Comparison of ENCODE assay signal across 23 cellular contexts in genomic region chr19:29287061-29287460, GRCh38.
DNase-seq lines count a peak whose midpoint lies in the region; ATAC-seq and TF ChIP-seq lines count a peak whose summit lies in the region.
"Had no signal": no experiment of that assay in that cellular context is flagged by ENCODE, and none has a peak within 500 bp of the region (broad histone marks: within the 10 kb centered on the region; RNA-seq: fewer than 3 reads in every experiment).

No MANE protein-coding gene starts in this region.

- H2AFZ ChIP-seq in SK-N-SH (ENCODE audit: low read depth), result no peak overlapping the region

- H3K27me3 ChIP-seq in SK-N-SH (ENCODE audit: insufficient read depth), result no peaks in the 10 kb centered on the region; the same call in 1 of the 2 replicates
- H3K27me3 ChIP-seq: brain microvascular endothelial cell had no signal

- TF ChIP-seq RAD21 in SK-N-SH (IDR thresholded peaks at IDR 0.05; ENCODE audit: low read length), result no peak

- H3K9me2 ChIP-seq in SK-N-SH, result no peaks in the 10 kb centered on the region

- H3K9me3 Mint-ChIP-seq in progenitor cell of endocrine pancreas (ENCODE audit: low read depth), result no peaks in the 10 kb centered on the region
- H3K9me3 Mint-ChIP-seq: activated B cell treated with CpG ODN at 0.5 μM for 24 hours had no signal

- no peaks in the 10 kb centered on the region for H3F3A ChIP-seq in SK-N-SH (replicated peaks; ENCODE audit: insufficient read depth)

- no peaks in the 10 kb centered on the region for H3K36me3 Mint-ChIP-seq in progenitor cell of endocrine pancreas (ENCODE audit: insufficient read depth)

- no peaks in the 10 kb centered on the region for H3K36me3 ChIP-seq in SK-N-SH (replicated peaks in 1 of 2; ENCODE audit: control insufficient read depth in 1 of 2, insufficient read depth in 2 of 2, low read length in 1 of 2)
- H3K36me3 ChIP-seq: brain microvascular endothelial cell, gastroesophageal sphincter, tibial artery had no signal

- no peak overlapping the region for H3K9ac ChIP-seq in SK-N-SH

- TF ChIP-seq CTCF in SK-N-SH (IDR thresholded peaks at IDR 0.05), result no peak
- no peak for TF ChIP-seq CTCF in progenitor cell of endocrine pancreas (IDR thresholded peaks at IDR 0.05; ENCODE audit: unreplicated experiment)

- POLR2A ChIA-PET in SK-N-SH (lab: Yijun Ruan, JAX), result no interaction called here

- no peaks in the 10 kb centered on the region for H4K20me1 ChIP-seq in SK-N-SH (ENCODE audit: insufficient read depth)

- ATAC-seq in SK-N-SH treated with all-trans-retinoic acid at 6 μM for 48 hours, result no peak
- no peak for ATAC-seq in HG03378 (IDR thresholded peaks at IDR 0.05; ENCODE audit: unreplicated experiment)
- ATAC-seq: gastroesophageal sphincter; stimulated activated naive CD8-positive, alpha-beta T cell treated with anti-CD3 and anti-CD28 coated beads, Interleukin-15, Interleukin-2, amounts not matched to agents 100 U/mL and 50 U/mL, for 24 hours had no signal

- 13% methylated on average over 4 of the region's 4 CpGs for WGBS in SK-N-SH (ENCODE audit: low lambda C conversion rate)

- peak; percentile 47 for DNase-seq in SK-N-SH
- peak; percentile 79 for DNase-seq in NCI-H187 treated with DMSO at 0.1 percent for 48 hours (lab: John Stamatoyannopoulos, UW)
- DNase-seq in RPMI7951 (ENCODE audit: low read depth), result peak; percentile 8
- peak; percentile 71 for DNase-seq in ureter (ENCODE audit: low spot score)
- DNase-seq in progenitor cell of endocrine pancreas (ENCODE audit: low spot score, unreplicated experiment), result no peak
- DNase-seq in amniotic stem cell (lab: John Stamatoyannopoulos, UW), result no peak
- DNase-seq: activated B cell treated with CpG ODN at 0.5 μM for 24 hours; activated CD4-positive, alpha-beta T cell treated with anti-CD3 and anti-CD28 coated beads, Interleukin-2, amount 50 U/mL, for 48 hours; activated gamma-delta T cell; brain microvascular endothelial cell; NCI-H524 treated with DMSO at 0.1 percent for 48 hours; retina; stimulated activated CD4-positive, alpha-beta T cell treated with anti-CD3 and anti-CD28 coated beads, Interleukin-12 subunit alpha, Interleukin-12 subunit beta, amount 100 ng/mL, for 4 hours; stimulated activated CD4-positive, alpha-beta T cell treated with anti-CD3 and anti-CD28 coated beads, Interleukin-4, amount 100 ng/mL, for 4 hours; stimulated activated naive CD8-positive, alpha-beta T cell treated with anti-CD3 and anti-CD28 coated beads, Interleukin-15, Interleukin-2, amounts not matched to agents 100 U/mL and 50 U/mL, for 24 hours; T1000 had no signal

- CTCF ChIA-PET in SK-N-SH (lab: Yijun Ruan, JAX), result interaction anchor here (1.8 kb wide), 1 partner anchor 23 kb away, joined by 7 read pairs; no protein-coding TSS in a partner anchor

- H3K9me3 ChIP-seq in SK-N-SH, result no peaks in the 10 kb centered on the region
- H3K9me3 ChIP-seq: gastroesophageal sphincter, tibial artery had no signal

- H3K4me1 Mint-ChIP-seq in progenitor cell of endocrine pancreas (ENCODE audit: low read depth), result no peaks in the 10 kb centered on the region
- H3K4me1 Mint-ChIP-seq: activated B cell treated with CpG ODN at 0.5 μM for 24 hours, B cell had no signal

- H3K27ac ChIP-seq in SK-N-SH (ENCODE audit: low read depth in 2 of 2, low read length in 1 of 2), result no peak overlapping the region
- H3K27ac ChIP-seq: brain microvascular endothelial cell, coronary artery, gastroesophageal sphincter, tibial artery had no signal

- H3K4me3 ChIP-seq in SK-N-SH (ENCODE audit: low read depth in 2 of 2, low read length in 1 of 2), result no peak overlapping the region
- H3K4me3 ChIP-seq: coronary artery, gastroesophageal sphincter, lung, tibial artery had no signal

- no peak; a peak in 1 of 4 replicates for TF ChIP-seq EP300 in SK-N-SH (IDR thresholded peaks at IDR 0.05; ENCODE audit: borderline replicate concordance in 1 of 2, low read depth in 1 of 2, low read length in 1 of 2)

- peaks cover 58% of the 10 kb centered on the region for H3K27me3 Mint-ChIP-seq in progenitor cell of endocrine pancreas
- H3K27me3 Mint-ChIP-seq: activated B cell treated with CpG ODN at 0.5 μM for 24 hours had no signal

- no peaks in the 10 kb centered on the region for H3K79me2 ChIP-seq in SK-N-SH (ENCODE audit: insufficient read depth)

- H3K4me2 ChIP-seq in SK-N-SH, result no peak overlapping the region

- peaks cover 0 to 3% of the 10 kb centered on the region in 2 experiments; a peak in 1 of 4 replicates for H3K4me1 ChIP-seq in SK-N-SH (ENCODE audit: control insufficient read depth in 1 of 2, insufficient read depth in 2 of 2, low read depth in 1 of 2, low read length in 1 of 2)
- H3K4me1 ChIP-seq: tibial artery had no signal

- H3K4me3 Mint-ChIP-seq in progenitor cell of endocrine pancreas (ENCODE audit: low read depth), result no peak overlapping the region
- H3K4me3 Mint-ChIP-seq: activated B cell treated with CpG ODN at 0.5 μM for 24 hours, B cell had no signal

- H3K27ac Mint-ChIP-seq in progenitor cell of endocrine pancreas, result no peak overlapping the region
- H3K27ac Mint-ChIP-seq: activated B cell treated with CpG ODN at 0.5 μM for 24 hours, B cell had no signal

TF ChIP-seq in SK-N-SH, 30 proteins besides CTCF, POLR2A, EP300 and RAD21:
- TF ChIP-seq USF2 (IDR thresholded peaks at IDR 0.05; ENCODE audit: borderline replicate concordance, low read depth, low read length) (no peak), CHD2 (IDR thresholded peaks at IDR 0.05; ENCODE audit: low read length, partially characterized antibody) (peak; percentile 12), MXI1 (IDR thresholded peaks at IDR 0.05; ENCODE audit: low read depth, low read length) (peak; percentile 70; the same call in 1 of the 2 replicates), SMC3 (IDR thresholded peaks at IDR 0.05; ENCODE audit: low read depth, low read length) (no peak), NFIC (IDR thresholded peaks at IDR 0.05; ENCODE audit: borderline replicate concordance) (no peak), RCOR1 (IDR thresholded peaks at IDR 0.05; ENCODE audit: low read length) (peak; percentile 45; the same call in 1 of the 2 replicates), FOSL2 (IDR thresholded peaks at IDR 0.05; ENCODE audit: borderline replicate concordance, low read depth) (no peak), IRF3 (IDR thresholded peaks at IDR 0.05; ENCODE audit: low read depth, low read length) (no peak), GATA2 (CRISPR knock-in tag; IDR thresholded peaks at IDR 0.05) (peak; percentile 83), TAF1 (IDR thresholded peaks at IDR 0.05; ENCODE audit: borderline replicate concordance, low read depth, low read length) (no peak)
TF ChIP-seq in SK-N-SH: peak in this region for 4.

TF ChIP-seq in SK-N-SH treated with all-trans-retinoic acid at 6 μM for 48 hours, 23 proteins besides CTCF, POLR2A, EP300 and RAD21:
- TF ChIP-seq ISL1 (CRISPR knock-in tag; IDR thresholded peaks at IDR 0.05) (no peak), ZNF70 (CRISPR knock-in tag; IDR thresholded peaks at IDR 0.05) (no peak), SNAI2 (CRISPR knock-in tag; IDR thresholded peaks at IDR 0.05) (no peak)

Comparison
In these comparisons a context has a peak if more than half of its experiments do, and no peak if none do; other contexts are left out.
1. DNase-seq: peak in SK-N-SH (single experiment), NCI-H187 treated with DMSO at 0.1 percent for 48 hours (single experiment), RPMI7951 (single experiment) and ureter (single experiment); none in progenitor cell of endocrine pancreas (single experiment) and amniotic stem cell (single experiment).